18 cellular contexts compared by ENCODE assay signal in the genomic region with DNA sequence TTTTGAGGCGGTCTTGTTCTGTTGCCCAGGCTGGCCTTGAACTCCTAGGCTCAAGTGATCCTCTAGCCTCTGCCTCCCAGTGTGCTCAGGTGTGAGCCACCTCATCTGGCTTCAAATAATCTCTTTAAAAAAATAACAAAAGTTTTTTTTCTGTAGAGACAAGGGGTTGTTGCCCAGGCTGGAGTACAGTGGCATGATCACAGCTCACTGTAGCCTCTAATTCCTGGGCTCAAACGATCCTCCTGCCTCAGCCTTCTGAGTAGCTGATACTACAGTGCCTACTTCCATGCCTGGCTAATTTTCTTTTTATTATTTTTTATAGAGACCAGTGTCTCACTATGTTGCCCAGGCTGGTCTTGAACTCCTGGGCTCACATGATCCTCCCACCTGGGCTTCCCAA. TPM values are rescaled to one million over a fixed set of nuclear protein-coding genes. Genes with fewer than 3 reads are reported as not detected.
DNase-seq lines count a peak whose midpoint lies in the region; ATAC-seq and TF ChIP-seq lines count a peak whose summit lies in the region.
"Had no signal": no experiment of that assay in that cellular context is flagged by ENCODE, and none has a peak within 500 bp of the region (broad histone marks: within the 10 kb centered on the region; RNA-seq: fewer than 3 reads in every experiment).

No MANE protein-coding gene starts in this region.

- H3K36me3 ChIP-seq in GM23248 (ENCODE audit: low read depth) = no peaks in the 10 kb centered on the region
- no peaks in the 10 kb centered on the region for H3K36me3 ChIP-seq in thoracic aorta
- H3K36me3 ChIP-seq in mesendoderm (ENCODE audit: control insufficient read depth, insufficient read depth, low read length) = no peaks in the 10 kb centered on the region

- no peak overlapping the region for H3K4ac ChIP-seq in mesendoderm (ENCODE audit: low read depth, low read length)

- 84 to 100% methylated on average over 2 of the region's 2 CpGs for whole genome bisulfite sequencing in GM23248 (ENCODE audit: low coverage in 1 of 2, low lambda C conversion rate in 2 of 2, missing lambda C conversion rate in 2 of 2), 2 experiments
- no CpG with 5 or more reads among the region's 2 CpGs for WGBS in mesendoderm (ENCODE audit: extremely low coverage, insufficient coverage, low lambda C conversion rate)

- no peak overlapping the region for H2BK5ac ChIP-seq in mesendoderm (ENCODE audit: low read length)

- POLR2A ChIA-PET in activated B cell treated with CpG ODN at 0.5 μM for 24 hours (lab: Charles Lee) = no interaction called here

- no peak overlapping the region for H2BK15ac ChIP-seq in mesendoderm (replicated peaks; ENCODE audit: low read depth)

- no peak overlapping the region for H3K18ac ChIP-seq in mesendoderm (ENCODE audit: low read length)

- H3K27me3 Mint-ChIP-seq in activated B cell treated with CpG ODN at 0.5 μM for 24 hours = no peaks in the 10 kb centered on the region
- no peaks in the 10 kb centered on the region for H3K27me3 Mint-ChIP-seq in osteocyte (ENCODE audit: unreplicated experiment)
- H3K27me3 Mint-ChIP-seq: naive thymus-derived CD4-positive, alpha-beta T cell; progenitor cell of endocrine pancreas had no signal

- in situ Hi-C loops in GM23248 (cut with MboI) = no loop called here

- H2AK5ac ChIP-seq in mesendoderm (ENCODE audit: low read length) = no peak overlapping the region

- DNase-seq in GM23248 (no peak), activated B cell treated with CpG ODN at 0.5 μM for 24 hours (no peak), osteocyte (ENCODE audit: extremely low spot score, unreplicated experiment) (no peak), thoracic aorta (ENCODE audit: low spot score) (no peak), dermis blood vessel endothelial cell (no peak), mesendoderm (no peak)
- DNase-seq: activated CD4-positive, alpha-beta T cell treated with anti-CD3 and anti-CD28 coated beads for 1 hour; activated effector memory CD4-positive, alpha-beta T cell treated with anti-CD3 and anti-CD28 coated beads, Interleukin-2, amount 50 U/mL, for 16 hours; GDM1; head of caudate nucleus; naive thymus-derived CD4-positive, alpha-beta T cell; NCI-H1417 treated with DMSO at 0.1 percent for 48 hours; NCI-H69; T1000 had no signal

- H2BK120ac ChIP-seq in mesendoderm (ENCODE audit: low read depth, low read length) = no peak overlapping the region

- H3K9me3 ChIP-seq in GM23248 (ENCODE audit: low read depth) = no peaks in the 10 kb centered on the region
- no peaks in the 10 kb centered on the region for H3K9me3 ChIP-seq in thoracic aorta

- H3K9me3 Mint-ChIP-seq in activated B cell treated with CpG ODN at 0.5 μM for 24 hours (no peaks in the 10 kb centered on the region), osteocyte (ENCODE audit: unreplicated experiment) (no peaks in the 10 kb centered on the region)
- H3K9me3 Mint-ChIP-seq: naive thymus-derived CD4-positive, alpha-beta T cell had no signal

- H3K27ac Mint-ChIP-seq in activated B cell treated with CpG ODN at 0.5 μM for 24 hours (peak overlapping the region; percentile 68), osteocyte (ENCODE audit: unreplicated experiment) (peak overlapping the region; percentile 77)

- no peak overlapping the region for H4K8ac ChIP-seq in mesendoderm (ENCODE audit: low read depth, low read length)

- H3K4me2 ChIP-seq in GM23248 (ENCODE audit: unreplicated experiment) (peak overlapping the region; percentile 81), mesendoderm (ENCODE audit: low read length) (no peak overlapping the region)

- intact Hi-C loops in activated B cell treated with CpG ODN at 0.5 μM for 24 hours (cut with micrococcal nuclease) = no loop called here

- H3K9me2 ChIP-seq in GM23248 (ENCODE audit: insufficient read depth) = no peaks in the 10 kb centered on the region

- no peak overlapping the region for H3K4me3 ChIP-seq in GM23248
- H3K4me3 ChIP-seq in thoracic aorta = no peak overlapping the region
- no peak overlapping the region for H3K4me3 ChIP-seq in mesendoderm (ENCODE audit: low read length)
- H3K4me3 ChIP-seq: lung had no signal

- no peak overlapping the region for H2AFZ ChIP-seq in GM23248

- H3K4me1 Mint-ChIP-seq in activated B cell treated with CpG ODN at 0.5 μM for 24 hours = peaks cover 64% of the 10 kb centered on the region
- H3K4me1 Mint-ChIP-seq in osteocyte (ENCODE audit: unreplicated experiment) = peaks cover 47% of the 10 kb centered on the region

- H3F3A ChIP-seq in GM23248 (ENCODE audit: insufficient read depth) = peaks cover 35% of the 10 kb centered on the region

- TF ChIP-seq CTCF in activated B cell treated with CpG ODN at 0.5 μM for 24 hours (IDR thresholded peaks at IDR 0.05) (no peak), osteocyte (IDR thresholded peaks at IDR 0.05) (no peak), thoracic aorta (IDR thresholded peaks at IDR 0.05) (no peak)

- no peak for ATAC-seq in activated B cell treated with CpG ODN at 0.5 μM for 24 hours (ENCODE audit: low read depth)
- ATAC-seq in thoracic aorta (ENCODE audit: insufficient number of reproducible peaks, low FRiP score, low read depth) = no peak
- no peak for ATAC-seq in HG02798 (IDR thresholded peaks at IDR 0.05; ENCODE audit: poor library complexity, unreplicated experiment)
- ATAC-seq: naive thymus-derived CD4-positive, alpha-beta T cell had no signal

- H3K9ac ChIP-seq in GM23248 (peak overlapping the region; percentile 89), mesendoderm (ENCODE audit: low read length) (no peak overlapping the region)

- no peak overlapping the region for H3K23ac ChIP-seq in mesendoderm (ENCODE audit: low read length)

- no peak overlapping the region for H3K56ac ChIP-seq in mesendoderm (ENCODE audit: low read length)

- CTCF ChIA-PET in activated B cell treated with CpG ODN at 0.5 μM for 24 hours (lab: Charles Lee) = interaction anchor here (1.9 kb wide), 1 partner anchor 31 kb away, joined by 6 read pairs; no protein-coding TSS in a partner anchor

- no peaks in the 10 kb centered on the region for H4K20me1 ChIP-seq in GM23248 (ENCODE audit: insufficient read depth)

- H3K36me3 Mint-ChIP-seq in activated B cell treated with CpG ODN at 0.5 μM for 24 hours (ENCODE audit: low read depth) (peaks cover 23% of the 10 kb centered on the region), osteocyte (ENCODE audit: unreplicated experiment) (peaks cover 4% of the 10 kb centered on the region)

- no peak overlapping the region for H4K5ac ChIP-seq in mesendoderm (ENCODE audit: low read length)

- H3K27ac ChIP-seq in GM23248 = peak overlapping the region; percentile 99
- peak overlapping the region; percentile 93 to 97 for H3K27ac ChIP-seq in thoracic aorta
- H3K27ac ChIP-seq in mesendoderm (ENCODE audit: low read depth, low read length) = no peak overlapping the region
- H3K27ac ChIP-seq: C4-2B had no signal

- H3K27me3 ChIP-seq in GM23248 (replicated peaks; ENCODE audit: insufficient read depth) = no peaks in the 10 kb centered on the region
- H3K27me3 ChIP-seq in thoracic aorta (replicated peaks; ENCODE audit: insufficient read depth) = no peaks in the 10 kb centered on the region
- no peaks in the 10 kb centered on the region for H3K27me3 ChIP-seq in mesendoderm (ENCODE audit: insufficient read depth, low read length, poor library complexity)

- peaks cover 7% of the 10 kb centered on the region for H3K79me1 ChIP-seq in mesendoderm (ENCODE audit: low read length)

- H3K79me2 ChIP-seq in GM23248 (ENCODE audit: insufficient read depth) = peaks cover 94% of the 10 kb centered on the region
- H3K79me2 ChIP-seq in mesendoderm (ENCODE audit: control insufficient read depth, insufficient read depth, low read length) = peaks cover 8% of the 10 kb centered on the region

- H3K4me1 ChIP-seq in GM23248 (ENCODE audit: insufficient read depth) (peaks cover 57% of the 10 kb centered on the region), thoracic aorta (ENCODE audit: control insufficient read depth in 1 of 2, low read depth in 2 of 2) (peaks cover 39 to 71% of the 10 kb centered on the region in 2 donors), mesendoderm (ENCODE audit: control insufficient read depth, low read depth, low read length) (no peaks in the 10 kb centered on the region)

- no peak overlapping the region for H3K4me3 Mint-ChIP-seq in activated B cell treated with CpG ODN at 0.5 μM for 24 hours
- no peak overlapping the region for H3K4me3 Mint-ChIP-seq in osteocyte (ENCODE audit: unreplicated experiment)

RNA-seq across cellular contexts. Expression of a gene that starts 11.7 kb away (rescaled TPM):
- total RNA-seq in GM23248 (2014; rRNA removed; shearing (Covaris generic)) = 16.4 and 21.4 TPM in 2 replicates
- polyA plus RNA-seq in GM23248 (2016; fragmentation: Nextera tagmentation; extraction: Ambion mirVana) = 7.4 and 8.5 TPM in 2 replicates
- total RNA-seq in activated B cell treated with CpG ODN at 0.5 μM for 24 hours (37.5 and 42.7 TPM in 2 replicates), osteocyte (56.2 and 63.1 TPM in 2 replicates), thoracic aorta (10 to 100 TPM; 34.3 to 62.4 TPM), dermis blood vessel endothelial cell (25.9 and 37.7 TPM in 2 replicates)
- polyA plus RNA-seq in mesendoderm (2013, experiment 1 of 2) = 4.5 TPM
- 4.1 TPM for polyA plus RNA-seq in mesendoderm (2013, experiment 2 of 2)
